Comparison of ENCODE assay signal across 12 cellular contexts in the genomic region with DNA sequence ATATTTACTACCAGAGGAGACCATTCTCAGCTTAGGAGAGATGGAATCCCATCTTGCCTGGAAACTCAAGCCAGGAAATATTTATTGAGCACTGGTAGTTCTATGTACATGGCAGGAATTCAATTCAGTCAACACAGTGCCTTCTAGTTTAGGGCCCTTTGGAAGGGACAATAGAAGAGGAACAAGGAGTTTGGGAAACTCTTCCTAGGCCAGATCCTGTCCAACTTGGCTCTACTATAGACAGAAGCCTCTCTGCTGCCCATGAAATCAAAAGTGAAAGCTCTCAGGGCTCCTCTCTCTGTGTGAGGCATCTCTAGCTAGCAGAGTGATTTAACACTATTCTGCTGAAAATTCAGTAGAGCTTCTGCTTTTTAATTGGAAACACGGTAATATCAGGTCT.
DNase-seq lines count a peak whose midpoint lies in the region; ATAC-seq and TF ChIP-seq lines count a peak whose summit lies in the region.
"Had no signal": no experiment of that assay in that cellular context is flagged by ENCODE, and none has a peak within 500 bp of the region (broad histone marks: within the 10 kb centered on the region; RNA-seq: fewer than 3 reads in every experiment).

No MANE protein-coding gene starts in this region.

- H3K27me3 Mint-ChIP-seq in HFFc6 (ENCODE audit: insufficient read depth) = no peaks in the 10 kb centered on the region

- H3K9me3 Mint-ChIP-seq in HFFc6 = peaks cover 44% of the 10 kb centered on the region
- H3K9me3 Mint-ChIP-seq: memory B cell had no signal

- H3K4me1 Mint-ChIP-seq in HFFc6 (ENCODE audit: low read depth) = no peaks in the 10 kb centered on the region
- H3K4me1 Mint-ChIP-seq: memory B cell had no signal

- H3K27me3 ChIP-seq in foreskin keratinocyte = no peaks in the 10 kb centered on the region

- H3K27ac Mint-ChIP-seq in HFFc6 = no peak overlapping the region
- H3K27ac Mint-ChIP-seq: memory B cell had no signal

- ATAC-seq in GM18502 (IDR thresholded peaks at IDR 0.05; ENCODE audit: poor library complexity, unreplicated experiment) (peak; percentile 96), GM21381 (IDR thresholded peaks at IDR 0.05; ENCODE audit: unreplicated experiment) (peak; percentile 98), HG03159 (IDR thresholded peaks at IDR 0.05; ENCODE audit: unreplicated experiment) (peak; percentile 96), foreskin keratinocyte (peak; percentile 15)
- ATAC-seq: esophagus mucosa had no signal

- no peak overlapping the region for H3K4me3 Mint-ChIP-seq in HFFc6
- H3K4me3 Mint-ChIP-seq: memory B cell had no signal

- DNase-seq in foreskin keratinocyte (no peak), NCI-H526 (lab: John Stamatoyannopoulos, UW) (no peak), HFFc6 (no peak), AG08396 (ENCODE audit: low spot score) (no peak)
- no peak for DNase-seq in activated CD4-positive, alpha-beta T cell treated with anti-CD3 and anti-CD28 coated beads, Interleukin-2, amount 50 U/mL, for 1 hour
- DNase-seq: IMR-90, SIG-M5 had no signal

- no peak for TF ChIP-seq CTCF in foreskin keratinocyte (conservative IDR thresholded peaks at IDR 0.05)
- TF ChIP-seq CTCF in HFFc6 (IDR thresholded peaks at IDR 0.05) = no peak

- H3K27ac ChIP-seq in foreskin keratinocyte = no peak overlapping the region

- H3K4me1 ChIP-seq in foreskin keratinocyte = no peaks in the 10 kb centered on the region

- peaks cover 5% of the 10 kb centered on the region; the same call in 1 of the 2 replicates for H3K36me3 Mint-ChIP-seq in HFFc6 (ENCODE audit: low read depth)
- H3K36me3 Mint-ChIP-seq: memory B cell had no signal

Comparison
In these comparisons a context has a peak if more than half of its experiments do, and no peak if none do; other contexts are left out.
1. ATAC-seq: peak in every context shown above with its lines; median percentile 98 in GM21381; 96 in GM18502; 96 in HG03159; 15 in foreskin keratinocyte.